9 cellular contexts compared by ENCODE assay signal in genomic region chr17:33750943-33751701, GRCh38.
A peak's percentile ranks its signal among the peaks of the same experiment; 100 is the strongest.
DNase-seq lines count a peak whose midpoint lies in the region; ATAC-seq and TF ChIP-seq lines count a peak whose summit lies in the region.
"Had no signal": no experiment of that assay in that cellular context is flagged by ENCODE, and none has a peak within 500 bp of the region (broad histone marks: within the 10 kb centered on the region; RNA-seq: fewer than 3 reads in every experiment).

No MANE protein-coding gene starts in this region.

- peaks cover 0 to 12% (median 0%) of the 10 kb centered on the region in 3 donors for H3K4me1 ChIP-seq in esophagus squamous epithelium

- ATAC-seq in naive B cell (ENCODE audit: low read depth in 2 of 2) (no peak), HG02678 (IDR thresholded peaks at IDR 0.05; ENCODE audit: unreplicated experiment) (no peak)

- no peak for TF ChIP-seq POLR2A in esophagus squamous epithelium (IDR thresholded peaks at IDR 0.05)

- WGBS in esophagus squamous epithelium, 2 donors, result 2 to 4% methylated on average over 13 of the region's 13 CpGs

- peak; percentile 23 for DNase-seq in AG09309 (ENCODE audit: low read depth)
- DNase-seq in GM19238 (ENCODE audit: insufficient read length, low spot score), result peak; percentile 8
- peak; percentile 57 for DNase-seq in NCI-H774 (lab: John Stamatoyannopoulos, UW)
- peak; percentile 51 for DNase-seq in activated T-cell treated with anti-CD3 and anti-CD28 coated beads for 48 hours (ENCODE audit: low read depth)
- no peak for DNase-seq in esophagus squamous epithelium (lab: John Stamatoyannopoulos, UW)
- DNase-seq in naive B cell, result peak; percentile 25
- peak; percentile 27 to 39 for DNase-seq in stimulated activated CD8-positive, alpha-beta memory T cell treated with anti-CD3 and anti-CD28 coated beads, Interleukin-7, amount 100 ng/mL, for 4 hours (ENCODE audit: low read depth in 2 of 2)

- no peaks in the 10 kb centered on the region for H3K9me3 ChIP-seq in esophagus squamous epithelium

- TF ChIP-seq CTCF in AG09309 (IDR thresholded peaks at IDR 0.05; ENCODE audit: control insufficient read depth, insufficient read depth, low read depth, low read length, missing control alignments) (peak; percentile 96), esophagus squamous epithelium (IDR thresholded peaks at IDR 0.05) (peak; percentile 78 to 95 (median 86))

- no peak overlapping the region for H3K27ac Mint-ChIP-seq in naive B cell
- H3K27ac Mint-ChIP-seq: IgD-negative memory B cell had no signal

- peaks cover 0 to 12% of the 10 kb centered on the region in 2 donors for H3K36me3 Mint-ChIP-seq in naive B cell
- H3K36me3 Mint-ChIP-seq: IgD-negative memory B cell had no signal

- intact Hi-C loops in esophagus squamous epithelium (cut with DNase I), result no loop called here

- H3K27ac ChIP-seq in esophagus squamous epithelium, result no peak overlapping the region

- H3K27me3 Mint-ChIP-seq in naive B cell, result peaks cover 31 to 36% (median 33%) of the 10 kb centered on the region in 3 donors

- H3K36me3 ChIP-seq in esophagus squamous epithelium, result no peaks in the 10 kb centered on the region

- peak overlapping the region in 2 of 8 donors; percentile 22 to 60 for H3K4me3 Mint-ChIP-seq in naive B cell

- no peaks in the 10 kb centered on the region for H3K4me1 Mint-ChIP-seq in naive B cell

- H3K27me3 ChIP-seq in esophagus squamous epithelium, result peaks cover 0 to 74% (median 0%) of the 10 kb centered on the region in 4 donors

- peaks cover 4 to 28% (median 6%) of the 10 kb centered on the region in 7 donors for H3K9me3 Mint-ChIP-seq in naive B cell

- H3K4me3 ChIP-seq in AG09309 (ENCODE audit: control insufficient read depth, low read depth, low read length), result no peak overlapping the region
- peak overlapping the region in 1 of 4 donors; percentile 38 for H3K4me3 ChIP-seq in esophagus squamous epithelium
